ENCODE assay signal across 11 cellular contexts in the genomic region with DNA sequence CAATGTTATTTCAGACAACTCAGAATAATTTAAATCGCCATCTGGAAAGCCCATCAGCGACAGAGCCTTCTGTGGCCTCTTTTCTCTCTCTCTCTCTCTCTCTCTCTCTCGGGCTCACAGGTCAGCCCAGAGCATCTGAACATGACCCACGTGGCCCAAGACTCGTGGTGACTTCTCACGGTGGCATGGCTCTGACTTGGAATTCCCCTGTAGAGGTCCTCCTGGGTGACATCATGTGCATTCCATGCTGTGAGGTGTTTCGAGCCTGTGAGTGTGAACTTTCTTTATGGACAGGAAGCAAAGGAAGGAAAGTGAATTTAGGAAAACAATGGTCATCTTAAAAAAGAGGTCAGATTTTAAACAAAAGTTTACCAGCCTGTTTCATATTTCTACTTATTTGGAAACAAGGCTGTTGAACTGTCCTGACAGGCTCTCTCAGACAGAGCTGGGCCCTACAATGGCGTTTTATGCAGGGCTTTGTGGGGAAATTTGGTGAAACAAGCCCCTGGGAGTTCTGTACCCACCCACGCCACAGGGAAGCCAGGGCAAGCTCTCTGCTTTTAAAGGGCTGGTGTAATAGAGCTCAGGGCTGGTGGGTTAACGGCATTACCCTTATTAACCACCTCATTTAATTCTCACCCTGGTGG.
DNase-seq lines count a peak whose midpoint lies in the region; ATAC-seq and TF ChIP-seq lines count a peak whose summit lies in the region.
"Had no signal": no experiment of that assay in that cellular context is flagged by ENCODE, and none has a peak within 500 bp of the region (broad histone marks: within the 10 kb centered on the region; RNA-seq: fewer than 3 reads in every experiment).

No MANE protein-coding gene starts in this region.

- H3K27ac ChIP-seq in heart right ventricle (peak overlapping the region; percentile 8 to 88 (median 60)), right atrium auricular region (peak overlapping the region in 1 of 2 donors; percentile 25), endodermal cell (ENCODE audit: low read depth, low read length) (no peak overlapping the region), aorta (ENCODE audit: low read depth in 1 of 2, low read length in 2 of 2) (peak overlapping the region in 1 of 2 donors; percentile 51)

- DNase-seq in heart right ventricle (peak in 1 of 2 donors; percentile 55), right atrium auricular region (ENCODE audit: low spot score) (no peak), endodermal cell (peak; percentile 37), aorta (peak in 1 of 2 donors; percentile 75), amygdala (lab: John Stamatoyannopoulos, UW) (no peak)
- no peak for DNase-seq in activated naive CD4-positive, alpha-beta T cell treated with anti-CD3 and anti-CD28 coated beads, Interleukin-2, amount 50 U/mL, for 16 hours
- no peak for DNase-seq in activated naive CD4-positive, alpha-beta T cell treated with anti-CD3 and anti-CD28 coated beads, Interleukin-2, amount 50 U/mL, for 72 hours (ENCODE audit: low spot score in 2 of 2)
- DNase-seq: naive B cell, NCI-H2227 treated with DMSO at 0.1 percent for 48 hours had no signal

- peak; percentile 48 to 83 (median 72) for ATAC-seq in heart right ventricle
- peak; percentile 50 for ATAC-seq in HG03432 (IDR thresholded peaks at IDR 0.05; ENCODE audit: unreplicated experiment)
- ATAC-seq in aorta (ENCODE audit: low FRiP score), result peak; percentile 36
- no peak for ATAC-seq in activated naive CD4-positive, alpha-beta T cell treated with anti-CD3 and anti-CD28 coated beads, Interleukin-2, amount 50 U/mL, for 72 hours

- no peak overlapping the region for H3K27ac Mint-ChIP-seq in endodermal cell
- H3K27ac Mint-ChIP-seq in activated naive CD4-positive, alpha-beta T cell treated with anti-CD3 and anti-CD28 coated beads, Interleukin-2, amount 50 U/mL, for 72 hours, result no peak overlapping the region
- H3K27ac Mint-ChIP-seq: T-helper 1 cell treated with Interleukin-12 subunit alpha and Interleukin-12 subunit beta and Interleukin-4 antibody, amounts not matched to agents 30 μg/mL and 1 μg/mL, for 36 hours had no signal

- H3K4me1 ChIP-seq in heart right ventricle (peaks cover 0 to 47% (median 38%) of the 10 kb centered on the region in 9 donors), right atrium auricular region (peaks cover 0 to 17% of the 10 kb centered on the region in 2 donors), endodermal cell (ENCODE audit: control insufficient read depth, insufficient read depth, low read length) (peaks cover 4% of the 10 kb centered on the region), aorta (ENCODE audit: control insufficient read depth in 1 of 2, insufficient read depth in 2 of 2, low read length in 2 of 2) (peaks cover 2 to 3% of the 10 kb centered on the region in 2 donors)

- WGBS in heart right ventricle, 2 donors, result 60 to 66% methylated on average over 10 of the region's 10 CpGs
- WGBS in endodermal cell (ENCODE audit: insufficient coverage in 1 of 2, insufficient read length in 1 of 2), 2 experiments, result 81 to 90% methylated on average over 5 to 10 of the region's 10 CpGs
- WGBS in aorta, 2 donors, result 59 to 60% methylated on average over 10 of the region's 10 CpGs

- no peak for TF ChIP-seq CTCF in heart right ventricle (IDR thresholded peaks at IDR 0.05)
- no peak for TF ChIP-seq CTCF in right atrium auricular region (IDR thresholded peaks at IDR 0.05)
- TF ChIP-seq CTCF in endodermal cell (conservative IDR thresholded peaks at IDR 0.05), result no peak

- H3K36me3 ChIP-seq in heart right ventricle, result no peaks in the 10 kb centered on the region
- H3K36me3 ChIP-seq in right atrium auricular region, result no peaks in the 10 kb centered on the region
- no peaks in the 10 kb centered on the region for H3K36me3 ChIP-seq in endodermal cell (ENCODE audit: control insufficient read depth, insufficient read depth, low read length)
- H3K36me3 ChIP-seq in aorta (ENCODE audit: control insufficient read depth in 1 of 2, insufficient read depth in 2 of 2, low read length in 1 of 2), result no peaks in the 10 kb centered on the region

- H3K4me3 Mint-ChIP-seq in endodermal cell, result no peak overlapping the region
- H3K4me3 Mint-ChIP-seq: naive B cell; T-helper 1 cell treated with Interleukin-12 subunit alpha and Interleukin-12 subunit beta and Interleukin-4 antibody, amounts not matched to agents 30 μg/mL and 1 μg/mL, for 36 hours had no signal

- intact Hi-C loops in heart right ventricle (cut with DNase I), result loop anchor here in 1 of 10 donors (5.0 kb wide), 1 partner anchor 36 kb away; no protein-coding TSS in a partner anchor
- intact Hi-C loops in aorta (cut with DNase I), result loop anchor here in 1 of 2 donors (5.0 kb wide), 1 partner anchor 36 kb away; no protein-coding TSS in a partner anchor

- peaks cover 3% of the 10 kb centered on the region for H3K27me3 Mint-ChIP-seq in endodermal cell (ENCODE audit: insufficient read depth)

- H3K9me3 Mint-ChIP-seq in endodermal cell, result no peaks in the 10 kb centered on the region
- no peaks in the 10 kb centered on the region for H3K9me3 Mint-ChIP-seq in activated naive CD4-positive, alpha-beta T cell treated with anti-CD3 and anti-CD28 coated beads, Interleukin-2, amount 50 U/mL, for 72 hours
- H3K9me3 Mint-ChIP-seq: T-helper 1 cell treated with Interleukin-12 subunit alpha and Interleukin-12 subunit beta and Interleukin-4 antibody, amounts not matched to agents 30 μg/mL and 1 μg/mL, for 36 hours had no signal

- H3K4me3 ChIP-seq in heart right ventricle (no peak overlapping the region), right atrium auricular region (no peak overlapping the region), endodermal cell (ENCODE audit: low read length) (no peak overlapping the region), aorta (ENCODE audit: low read length in 2 of 2) (no peak overlapping the region)

- H3K27me3 ChIP-seq in heart right ventricle, result no peaks in the 10 kb centered on the region
- no peaks in the 10 kb centered on the region for H3K27me3 ChIP-seq in right atrium auricular region
- no peaks in the 10 kb centered on the region for H3K27me3 ChIP-seq in endodermal cell (ENCODE audit: control insufficient read depth, insufficient read depth, low read length, poor library complexity, severe bottlenecking)
- no peaks in the 10 kb centered on the region for H3K27me3 ChIP-seq in aorta (ENCODE audit: control insufficient read depth in 1 of 2, insufficient read depth in 2 of 2, low read length in 1 of 2)

- no peaks in the 10 kb centered on the region for H3K36me3 Mint-ChIP-seq in endodermal cell (ENCODE audit: low read depth)
- H3K36me3 Mint-ChIP-seq in activated naive CD4-positive, alpha-beta T cell treated with anti-CD3 and anti-CD28 coated beads, Interleukin-2, amount 50 U/mL, for 72 hours, result no peaks in the 10 kb centered on the region
- H3K36me3 Mint-ChIP-seq: naive B cell had no signal

- H3K9me3 ChIP-seq in heart right ventricle, result no peaks in the 10 kb centered on the region
- no peaks in the 10 kb centered on the region for H3K9me3 ChIP-seq in right atrium auricular region
- no peaks in the 10 kb centered on the region for H3K9me3 ChIP-seq in endodermal cell (ENCODE audit: control insufficient read depth, low read length)
- no peaks in the 10 kb centered on the region for H3K9me3 ChIP-seq in aorta (ENCODE audit: control insufficient read depth, low read length)

- H3K9ac ChIP-seq in endodermal cell (ENCODE audit: extremely low read depth, low read length, poor library complexity, severe bottlenecking), result no peak overlapping the region

- H3K4me1 Mint-ChIP-seq in endodermal cell, result peaks cover 11% of the 10 kb centered on the region
- H3K4me1 Mint-ChIP-seq: naive B cell had no signal

Comparison
In these comparisons a context has a peak if more than half of its experiments do, and no peak if none do; other contexts are left out.
1. ATAC-seq: peak in heart right ventricle (8 of 8), HG03432 (single experiment) and aorta (single experiment); none in activated naive CD4-positive, alpha-beta T cell treated with anti-CD3 and anti-CD28 coated beads, Interleukin-2, amount 50 U/mL, for 72 hours (0 of 2).